ENCODE assay signal across 18 cellular contexts in the genomic region with DNA sequence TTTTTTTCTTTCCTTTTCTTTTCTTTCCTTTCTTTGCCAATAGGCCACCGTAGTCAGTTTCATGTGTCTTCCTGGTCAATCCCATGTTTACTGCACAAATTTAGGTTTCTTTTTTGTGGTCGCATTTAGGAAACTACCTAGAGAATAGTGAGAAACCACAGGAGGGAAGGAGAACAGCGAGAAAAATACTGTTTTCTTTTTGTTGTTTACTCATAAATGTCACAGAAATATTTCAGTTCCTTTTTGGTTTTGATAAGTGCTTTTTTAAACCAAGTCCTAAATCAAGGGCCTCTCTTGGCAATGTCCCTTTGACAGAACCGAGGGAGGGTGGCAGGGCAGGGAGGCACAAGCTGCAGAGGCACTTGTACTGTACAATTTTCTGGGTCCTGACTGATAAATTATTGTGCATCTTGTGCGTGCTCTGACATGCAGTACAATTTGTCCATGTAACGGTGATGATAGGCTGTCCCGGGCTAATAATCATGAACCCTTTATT.
DNase-seq lines count a peak whose midpoint lies in the region; ATAC-seq and TF ChIP-seq lines count a peak whose summit lies in the region.
"Had no signal": no experiment of that assay in that cellular context is flagged by ENCODE, and none has a peak within 500 bp of the region (broad histone marks: within the 10 kb centered on the region; RNA-seq: fewer than 3 reads in every experiment).

No MANE protein-coding gene starts in this region.

- in situ Hi-C loops in GM13976 (cut with MboI; ENCODE audit: low sequenced_read_pairs, unreplicated experiment): no loop called here

- no peaks in the 10 kb centered on the region for H3K36me3 ChIP-seq in muscle layer of colon (ENCODE audit: insufficient read depth, low read length)
- H3K36me3 ChIP-seq: breast epithelium, neutrophil, SJCRH30 had no signal

- H3K9me3 ChIP-seq in muscle layer of colon (ENCODE audit: low read length): no peaks in the 10 kb centered on the region
- H3K9me3 ChIP-seq: breast epithelium, neutrophil, SJCRH30 had no signal

- no peak for TF ChIP-seq CTCF in GM13976 (IDR thresholded peaks at IDR 0.05; ENCODE audit: borderline replicate concordance, control extremely low read depth, extremely low read depth, insufficient read depth, missing control alignments)

- peak; percentile 52 for DNase-seq in GM13976 (ENCODE audit: low spot score)
- DNase-seq in NCI-H2227 (lab: John Stamatoyannopoulos, UW; ENCODE audit: unreplicated experiment): peak; percentile 77
- DNase-seq in amniotic stem cell (lab: John Stamatoyannopoulos, UW): no peak
- no peak for DNase-seq in activated CD4-positive, alpha-beta T cell treated with anti-CD3 and anti-CD28 coated beads, Interleukin-2, amount 50 U/mL, for 48 hours
- DNase-seq: activated naive CD4-positive, alpha-beta T cell treated with anti-CD3 and anti-CD28 coated beads for 36 hours; CD8-positive, alpha-beta T cell; effector CD8-positive, alpha-beta T cell; Kasumi-1; NCI-H2029 treated with DMSO at 0.1 percent for 48 hours; NK-92 treated with Interleukin-12 subunit alpha and Interleukin-12 subunit beta, amount 100 ng/mL, for 24 hours; SJCRH30; stimulated activated naive CD8-positive, alpha-beta T cell treated with anti-CD3 and anti-CD28 coated beads, Interleukin-15, amount 100 ng/mL, for 72 hours had no signal

- peak; percentile 54 for ATAC-seq in GM19372 (IDR thresholded peaks at IDR 0.05; ENCODE audit: low read depth, unreplicated experiment)
- no peak for ATAC-seq in HG03097 (IDR thresholded peaks at IDR 0.05; ENCODE audit: low FRiP score, unreplicated experiment)
- ATAC-seq: CD8-positive, alpha-beta T cell; stimulated activated naive CD8-positive, alpha-beta T cell treated with anti-CD3 and anti-CD28 coated beads, Interleukin-15, amount 100 ng/mL, for 72 hours had no signal

- peaks cover 87% of the 10 kb centered on the region for H3K4me1 ChIP-seq in muscle layer of colon (ENCODE audit: insufficient read depth, low read length)
- H3K4me1 ChIP-seq: breast epithelium, SJCRH30 had no signal

- no peak overlapping the region for H3K9ac ChIP-seq in muscle layer of colon (ENCODE audit: low read length)

- H3K4me3 ChIP-seq in muscle layer of colon (ENCODE audit: low read depth in 1 of 2, low read length in 2 of 2): no peak overlapping the region
- H3K4me3 ChIP-seq: breast epithelium, lung, SJCRH30 had no signal

- H3K27me3 ChIP-seq in muscle layer of colon (ENCODE audit: control insufficient read depth in 1 of 2, insufficient read depth in 2 of 2, low read length in 2 of 2): no peaks in the 10 kb centered on the region
- H3K27me3 ChIP-seq: breast epithelium, neutrophil had no signal

- peak overlapping the region; percentile 47 for H3K27ac ChIP-seq in muscle layer of colon (ENCODE audit: low read depth, low read length)
- H3K27ac ChIP-seq: breast epithelium, neutrophil, SJCRH30 had no signal

Comparison
In these comparisons a context has a peak if more than half of its experiments do, and no peak if none do; other contexts are left out.
1. DNase-seq: peak in GM13976 (single experiment) and NCI-H2227 (single experiment); none in amniotic stem cell (single experiment) and activated CD4-positive, alpha-beta T cell treated with anti-CD3 and anti-CD28 coated beads, Interleukin-2, amount 50 U/mL, for 48 hours (0 of 2).